22 cellular contexts compared by ENCODE assay signal in the genomic region with DNA sequence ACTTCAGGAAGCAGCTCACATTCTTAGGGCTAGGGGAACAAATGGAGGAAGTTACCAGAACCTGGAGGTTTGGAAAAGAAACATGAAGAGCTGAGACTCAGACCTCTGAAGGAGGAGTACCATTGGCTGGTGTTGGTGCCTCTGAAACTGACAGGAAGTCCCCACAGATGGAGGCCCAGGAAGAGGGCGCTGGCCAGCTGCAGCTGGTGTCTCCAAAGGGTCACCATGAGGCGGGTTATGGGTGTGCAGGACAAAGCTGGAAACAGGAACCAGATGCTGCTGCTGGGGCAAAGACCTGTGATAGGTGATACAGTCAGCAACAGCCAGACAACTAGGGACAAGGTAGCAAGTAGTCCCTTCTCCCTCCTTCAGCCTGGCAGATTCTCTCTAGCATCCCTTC.
"Had no signal": no experiment of that assay in that cellular context is flagged by ENCODE, and none has a peak within 500 bp of the region (broad histone marks: within the 10 kb centered on the region; RNA-seq: fewer than 3 reads in every experiment).

No MANE protein-coding gene starts in this region.

- H3K27ac ChIP-seq: esophagus muscularis mucosa, left ventricle myocardium inferior, tibial artery had no signal

- FAIRE-seq: frontal cortex, small intestine had no signal

- DNase-seq: activated CD4-positive, alpha-beta T cell treated with anti-CD3 and anti-CD28 coated beads for 48 hours; activated CD8-positive, alpha-beta memory T cell treated with anti-CD3 and anti-CD28 coated beads, Interleukin-2, amount 10 ng/mL, durations not matched to agents 7 days and 5 days; activated CD8-positive, alpha-beta T cell treated with anti-CD3 and anti-CD28 coated beads for 36 hours; activated effector memory CD4-positive, alpha-beta T cell treated with anti-CD3 and anti-CD28 coated beads, Interleukin-2, amount 50 U/mL, for 16 hours; activated naive CD4-positive, alpha-beta T cell treated with anti-CD3 and anti-CD28 coated beads, Interleukin-2, amount 10 ng/mL, durations not matched to agents 7 days and 5 days; activated T-cell treated with anti-CD3 and anti-CD28 coated beads for 4 hours; aorta; effector memory CD4-positive, alpha-beta T cell; hippocampal formation; left ventricle myocardium inferior; nephron progenitor cell; occipital lobe; posterior cingulate gyrus; small intestine; stimulated activated CD4-positive, alpha-beta T cell treated with anti-CD3 and anti-CD28 coated beads, Interleukin-2, amount 100 ng/mL, for 24 hours; stimulated activated naive CD8-positive, alpha-beta T cell treated with anti-CD3 and anti-CD28 coated beads, Interleukin-15, amount 100 ng/mL, for 72 hours; T-helper 9 cell; tibial artery had no signal

- ATAC-seq: activated CD8-positive, alpha-beta memory T cell treated with anti-CD3 and anti-CD28 coated beads, Interleukin-2, amount 10 ng/mL, durations not matched to agents 7 days and 5 days; activated CD8-positive, alpha-beta T cell treated with anti-CD3 and anti-CD28 coated beads for 36 hours; sciatic nerve; stimulated activated effector memory CD8-positive, alpha-beta T cell treated with anti-CD3 and anti-CD28 coated beads, Interleukin-12 subunit alpha, Interleukin-12 subunit beta, amount 100 ng/mL, for 72 hours; stimulated activated naive CD8-positive, alpha-beta T cell treated with anti-CD3 and anti-CD28 coated beads, Interleukin-15, amount 100 ng/mL, for 72 hours had no signal

- H3K4me3 ChIP-seq: esophagus muscularis mucosa, left ventricle myocardium inferior, tibial artery had no signal

- H3K9me3 ChIP-seq: esophagus muscularis mucosa, left ventricle myocardium inferior, tibial artery had no signal

- H3K4me1 ChIP-seq: left ventricle myocardium inferior, tibial artery had no signal

- H3K36me3 ChIP-seq: esophagus muscularis mucosa, left ventricle myocardium inferior, tibial artery had no signal

- H3K27me3 ChIP-seq: esophagus muscularis mucosa, tibial artery had no signal
